1 cellular context compared by ENCODE assay signal in the genomic region with DNA sequence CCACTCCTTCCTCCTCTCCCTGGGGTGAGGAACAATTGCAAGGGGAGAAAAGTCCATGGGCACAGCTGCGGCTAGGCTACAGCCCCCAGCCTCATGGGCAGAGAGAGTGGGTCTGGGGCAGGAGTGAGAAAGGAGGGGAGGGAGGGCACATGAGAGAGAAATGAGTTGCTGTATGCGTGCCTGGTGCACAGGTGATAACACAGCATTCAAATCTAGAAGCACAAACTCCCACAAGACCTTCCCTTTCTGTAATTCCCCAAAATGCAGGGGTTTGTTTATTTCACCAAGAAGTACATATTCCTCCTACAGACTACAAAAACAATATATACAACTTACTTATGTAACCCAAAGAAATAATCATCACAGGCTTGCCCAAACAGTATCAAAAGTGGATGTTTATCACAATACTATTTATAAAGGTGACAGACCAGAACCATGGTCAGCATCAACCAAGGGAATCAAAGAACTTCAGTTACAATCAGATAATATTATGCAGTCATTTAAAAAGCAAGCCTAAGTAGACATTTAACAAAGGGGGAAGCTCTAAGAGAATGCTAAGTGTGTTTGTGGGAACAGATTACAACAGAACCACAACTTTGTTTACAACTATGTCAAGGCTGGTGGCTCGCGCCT.
TF ChIP-seq lines count a peak whose summit lies in the region.

No MANE protein-coding gene starts in this region.

TF ChIP-seq in WTC11, 78 proteins besides CTCF, POLR2A, EP300 and RAD21 (continued from another document):
- TF ChIP-seq STAT6 (CRISPR knock-in tag; conservative IDR thresholded peaks at IDR 0.05; ENCODE audit: low read depth) (no peak), HMGA2 (CRISPR knock-in tag; IDR thresholded peaks at IDR 0.05) (no peak), GRHL2 (CRISPR knock-in tag; IDR thresholded peaks at IDR 0.05; ENCODE audit: insufficient replicate concordance, severe bottlenecking) (no peak), MYBL2 (CRISPR knock-in tag; IDR thresholded peaks at IDR 0.05) (no peak), NR2C2 (CRISPR knock-in tag; IDR thresholded peaks at IDR 0.05) (no peak), ZNF281 (CRISPR knock-in tag; IDR thresholded peaks at IDR 0.05) (no peak), ATF2 (CRISPR knock-in tag; IDR thresholded peaks at IDR 0.05; ENCODE audit: borderline replicate concordance, low read depth) (no peak), ZNF121 (CRISPR knock-in tag; IDR thresholded peaks at IDR 0.05) (no peak), SMAD3 (CRISPR knock-in tag; IDR thresholded peaks at IDR 0.05; ENCODE audit: borderline replicate concordance) (no peak), NFYB (CRISPR knock-in tag; conservative IDR thresholded peaks at IDR 0.05; ENCODE audit: low read depth) (no peak), ZNF317 (CRISPR knock-in tag; IDR thresholded peaks at IDR 0.05; ENCODE audit: borderline replicate concordance, low read depth) (no peak)
- TF ChIP-seq, protein P1, sequence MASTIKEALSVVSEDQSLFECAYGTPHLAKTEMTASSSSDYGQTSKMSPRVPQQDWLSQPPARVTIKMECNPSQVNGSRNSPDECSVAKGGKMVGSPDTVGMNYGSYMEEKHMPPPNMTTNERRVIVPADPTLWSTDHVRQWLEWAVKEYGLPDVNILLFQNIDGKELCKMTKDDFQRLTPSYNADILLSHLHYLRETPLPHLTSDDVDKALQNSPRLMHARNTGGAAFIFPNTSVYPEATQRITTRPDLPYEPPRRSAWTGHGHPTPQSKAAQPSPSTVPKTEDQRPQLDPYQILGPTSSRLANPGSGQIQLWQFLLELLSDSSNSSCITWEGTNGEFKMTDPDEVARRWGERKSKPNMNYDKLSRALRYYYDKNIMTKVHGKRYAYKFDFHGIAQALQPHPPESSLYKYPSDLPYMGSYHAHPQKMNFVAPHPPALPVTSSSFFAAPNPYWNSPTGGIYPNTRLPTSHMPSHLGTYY (CRISPR knock-in tag; IDR thresholded peaks at IDR 0.05): no peak
